Comparison of ENCODE assay signal across 11 cellular contexts in genomic region chr9:79569814-79570448, GRCh38. TPM values are rescaled to one million over a fixed set of nuclear protein-coding genes. Genes with fewer than 3 reads are reported as not detected.
DNase-seq lines count a peak whose midpoint lies in the region; ATAC-seq, FAIRE-seq and TF ChIP-seq lines count a peak whose summit lies in the region.
"Had no signal": no experiment of that assay in that cellular context is flagged by ENCODE, and none has a peak within 500 bp of the region (broad histone marks: within the 10 kb centered on the region; RNA-seq: fewer than 3 reads in every experiment).

No MANE protein-coding gene starts in this region.

- no peak for TF ChIP-seq POLR2A in HepG2 (IDR thresholded peaks at IDR 0.05; ENCODE audit: insufficient read depth in 1 of 2, low read depth in 2 of 2, low read length in 2 of 2)

- no peak for TF ChIP-seq RAD21 in HepG2 (CRISPR knock-in tag; IDR thresholded peaks at IDR 0.05)

- CTCF ChIA-PET in activated CD8-positive, alpha-beta memory T cell treated with anti-CD3 and anti-CD28 coated beads, Interleukin-2, amount 10 ng/mL, durations not matched to agents 7 days and 5 days (lab: Charles Lee) = interaction anchor here (1.1 to 1.2 kb wide), 2 partner anchors 12 to 98 kb away, joined by 3 read pairs; no protein-coding TSS in a partner anchor
- CTCF ChIA-PET in HepG2 (lab: Yijun Ruan, JAX; ENCODE audit: low intra/inter-chr PET ratio, low total read pairs) = no interaction called here

- H2AFZ ChIP-seq in HepG2 (ENCODE audit: low read length) = no peak overlapping the region

- H3K4me1 ChIP-seq in HepG2 (ENCODE audit: insufficient read depth, low read length) (peaks cover 5% of the 10 kb centered on the region; the same call in 1 of the 2 replicates), tibial artery (peaks cover 0 to 19% (median 11%) of the 10 kb centered on the region in 4 donors)

- H3K36me3 ChIP-seq in HepG2 (replicated peaks in 1 of 2; ENCODE audit: control insufficient read depth in 1 of 2, insufficient read depth in 2 of 2, low read length in 2 of 2) (no peaks in the 10 kb centered on the region), tibial artery (no peaks in the 10 kb centered on the region)

- H3K9me3 Mint-ChIP-seq in activated CD8-positive, alpha-beta memory T cell treated with anti-CD3 and anti-CD28 coated beads, Interleukin-2, amount 10 ng/mL, durations not matched to agents 7 days and 5 days (ENCODE audit: low read depth) = no peaks in the 10 kb centered on the region
- H3K9me3 Mint-ChIP-seq: dendritic cell treated with granulocyte-macrophage colony-stimulating factor and Interleukin-4, amounts not matched to agents 40 ng/mL and 50 ng/mL, for 4 days had no signal

- ATAC-seq in activated CD8-positive, alpha-beta memory T cell treated with anti-CD3 and anti-CD28 coated beads, Interleukin-2, amount 10 ng/mL, durations not matched to agents 7 days and 5 days = no peak
- ATAC-seq in HepG2 = no peak
- no peak for ATAC-seq in HG02588 (IDR thresholded peaks at IDR 0.05; ENCODE audit: unreplicated experiment)

- H3K27ac Mint-ChIP-seq in activated CD8-positive, alpha-beta memory T cell treated with anti-CD3 and anti-CD28 coated beads, Interleukin-2, amount 10 ng/mL, durations not matched to agents 7 days and 5 days = peak overlapping the region; percentile 74

- H3K79me2 ChIP-seq in HepG2 (ENCODE audit: insufficient read depth, low read length) = no peaks in the 10 kb centered on the region

- peaks cover 7% of the 10 kb centered on the region for H3K36me3 Mint-ChIP-seq in activated CD8-positive, alpha-beta memory T cell treated with anti-CD3 and anti-CD28 coated beads, Interleukin-2, amount 10 ng/mL, durations not matched to agents 7 days and 5 days

- POLR2A ChIA-PET in HepG2 (lab: Yijun Ruan, JAX) = no interaction called here

- peaks cover 36% of the 10 kb centered on the region for H3K4me1 Mint-ChIP-seq in activated CD8-positive, alpha-beta memory T cell treated with anti-CD3 and anti-CD28 coated beads, Interleukin-2, amount 10 ng/mL, durations not matched to agents 7 days and 5 days

- TF ChIP-seq EP300 in HepG2 (IDR thresholded peaks at IDR 0.05; ENCODE audit: low read depth in 2 of 2, low read length in 2 of 2) = no peak
- no peak for TF ChIP-seq EP300 in HepG2 (CRISPR knock-in tag; IDR thresholded peaks at IDR 0.05; ENCODE audit: borderline replicate concordance)

- peaks cover 4 to 43% of the 10 kb centered on the region in 2 experiments; a peak in 4 of 5 replicates for H3K27me3 ChIP-seq in HepG2 (ENCODE audit: control insufficient read depth in 1 of 2, insufficient read depth in 2 of 2, low read length in 2 of 2)
- no peaks in the 10 kb centered on the region for H3K27me3 ChIP-seq in tibial artery

- in situ Hi-C loops in astrocyte of the spinal cord (cut with HindIII; ENCODE audit: low sequenced_read_pairs) (loop anchor here (25.0 kb wide), 1 partner anchor 433 kb away; no protein-coding TSS in a partner anchor), HepG2 (cut with HindIII; ENCODE audit: extremely low pct_ligation_motif_present, low pct_unique_long_range_greater_than_20kb) (no loop called here)

- peak overlapping the region; percentile 76; the same call in 1 of the 2 replicates for H3K4me2 ChIP-seq in HepG2 (ENCODE audit: low read depth, low read length)

- H3K4me3 ChIP-seq in astrocyte of the spinal cord (ENCODE audit: low read depth, low read length) (peak overlapping the region; percentile 76), HepG2 (replicated peaks in 1 of 3; ENCODE audit: insufficient read depth in 1 of 3, low read depth in 2 of 3, low read length in 3 of 3) (peak overlapping the region in 2 of 3 experiments; percentile 51 to 52; a peak in 2 of 6 replicates), tibial artery (peak overlapping the region; percentile 73 to 90)

- BruUV-seq in HepG2 (replicated peaks; lab: Mats Ljungman, UMichigan) = no TSS peak

- peaks cover 10% of the 10 kb centered on the region for H3K27me3 Mint-ChIP-seq in activated CD8-positive, alpha-beta memory T cell treated with anti-CD3 and anti-CD28 coated beads, Interleukin-2, amount 10 ng/mL, durations not matched to agents 7 days and 5 days

- H3K27ac ChIP-seq in HepG2 (ENCODE audit: extremely low read length, insufficient read depth, low read length) (no peak overlapping the region), tibial artery (peak overlapping the region; percentile 70 to 72)
- H3K27ac ChIP-seq: SK-N-MC had no signal

- intact Hi-C loops in HepG2 (cut with micrococcal nuclease; ENCODE audit: unreplicated experiment) = loop anchor here (5.0 kb wide), 1 partner anchor 102 kb away; no protein-coding TSS in a partner anchor
- intact Hi-C loops in tibial artery (cut with DNase I; ENCODE audit: low total_unique reads) = no loop called here

- WGBS in HepG2 (ENCODE audit: low lambda C conversion rate) = 28% methylated on average over 18 of the region's 18 CpGs

- no peak overlapping the region for H3K9ac ChIP-seq in HepG2 (ENCODE audit: insufficient read depth, low read depth, low read length)

- H3K4me3 Mint-ChIP-seq in activated CD8-positive, alpha-beta memory T cell treated with anti-CD3 and anti-CD28 coated beads, Interleukin-2, amount 10 ng/mL, durations not matched to agents 7 days and 5 days = no peak overlapping the region
- H3K4me3 Mint-ChIP-seq: dendritic cell treated with granulocyte-macrophage colony-stimulating factor and Interleukin-4, amounts not matched to agents 40 ng/mL and 50 ng/mL, for 4 days had no signal

- H3K9me3 ChIP-seq in HepG2 (ENCODE audit: low read length) (no peaks in the 10 kb centered on the region), tibial artery (no peaks in the 10 kb centered on the region)

- TF ChIP-seq CTCF in astrocyte of the spinal cord (IDR thresholded peaks at IDR 0.05; ENCODE audit: low read depth, low read length) (no peak), HepG2 (CRISPR knock-in tag; IDR thresholded peaks at IDR 0.05) (no peak), tibial artery (IDR thresholded peaks at IDR 0.05) (no peak)

- DNase-seq in activated CD8-positive, alpha-beta memory T cell treated with anti-CD3 and anti-CD28 coated beads, Interleukin-2, amount 10 ng/mL, durations not matched to agents 7 days and 5 days = no peak
- no peak for DNase-seq in activated CD8-positive, alpha-beta memory T cell treated with anti-CD3 and anti-CD28 coated beads, Interleukin-2, amount 50 U/mL, for 48 hours
- DNase-seq in astrocyte of the spinal cord (ENCODE audit: low read depth, low spot score) = no peak
- no peak for DNase-seq in HepG2 (ENCODE audit: low spot score)
- no peak for DNase-seq in tibial artery
- no peak for DNase-seq in NCI-H2081 (lab: John Stamatoyannopoulos, UW)
- DNase-seq in stimulated activated CD4-positive, alpha-beta T cell treated with anti-CD3 and anti-CD28 coated beads, Interleukin-2, amount 100 ng/mL, for 24 hours = no peak
- DNase-seq: Calu3 had no signal

- no peak for FAIRE-seq in HepG2 (lab: Jason Lieb, UNC)

- H4K20me1 ChIP-seq in HepG2 (ENCODE audit: insufficient read depth, low read length) = no peaks in the 10 kb centered on the region; the same call in 1 of the 2 replicates

TF ChIP-seq in HepG2, 621 proteins besides CTCF, POLR2A, EP300 and RAD21 (continues in another document):
- no peak for TF ChIP-seq RCOR2 (CRISPR knock-in tag; IDR thresholded peaks at IDR 0.05)
- no peak for TF ChIP-seq ZFP37 (CRISPR knock-in tag; IDR thresholded peaks at IDR 0.05; ENCODE audit: borderline replicate concordance)

RNA-seq across cellular contexts. Expression of gene TLE4, which starts 1.8 kb away (rescaled TPM):
- total RNA-seq in activated CD8-positive, alpha-beta memory T cell treated with anti-CD3 and anti-CD28 coated beads, Interleukin-2, amount 10 ng/mL, durations not matched to agents 7 days and 5 days = 10 to 100 TPM; 41.2 to 45.8 TPM
- total RNA-seq in HepG2 (2016; rRNA removed; fragmentation: Illumina TruSeq; extraction: Trizol) = 0.94 and 2.0 TPM in 2 replicates
- 0.71 and 1.3 TPM in 2 replicates for total RNA-seq in HepG2 (2016; cell fraction: cytosol; rRNA removed; fragmentation: Illumina TruSeq; extraction: Trizol; ENCODE audit: low read depth)
- total RNA-seq in HepG2 (2016; cell fraction: insoluble cytoplasmic fraction; rRNA removed; fragmentation: Illumina TruSeq; extraction: Trizol) = 1.0 and 1.9 TPM in 2 replicates
- 0.96 and 1.1 TPM in 2 replicates for total RNA-seq in HepG2 (2016; cell fraction: membrane; rRNA removed; fragmentation: Illumina TruSeq; extraction: Trizol)
- 3.1 and 5.0 TPM in 2 replicates for total RNA-seq in HepG2 (2016; cell fraction: nucleus; rRNA removed; fragmentation: Illumina TruSeq; extraction: Trizol)
- 2.3 and 2.9 TPM in 2 replicates for polyA plus RNA-seq in HepG2 (2011; rRNA removed)
- 1.8 and 2.0 TPM in 2 replicates for polyA plus RNA-seq in HepG2 (2011; cell fraction: cytosol; rRNA removed)
- polyA plus RNA-seq in HepG2 (2011; cell fraction: nucleus; rRNA removed) = 3.7 and 4.2 TPM in 2 replicates
- polyA plus RNA-seq in HepG2 (2012) = 0.58 and 1.0 TPM in 2 replicates
- 0.06 and 0.07 TPM in 2 replicates for polyA plus RNA-seq in HepG2 (2016; cell fraction: cytosol; fragmentation: Illumina TruSeq; extraction: Trizol; ENCODE audit: low read depth)
- 0.97 and 1.4 TPM in 2 replicates for polyA plus RNA-seq in HepG2 (2016; cell fraction: insoluble cytoplasmic fraction; fragmentation: Illumina TruSeq; extraction: Trizol; ENCODE audit: low read depth)
- polyA plus RNA-seq in HepG2 (2016; cell fraction: membrane; fragmentation: Illumina TruSeq; extraction: Trizol; ENCODE audit: low read depth) = 0.12 and 0.19 TPM in 2 replicates
- 1.5 and 2.1 TPM in 2 replicates for polyA plus RNA-seq in HepG2 (2016; cell fraction: nucleus; fragmentation: Illumina TruSeq; extraction: Trizol; ENCODE audit: insufficient read depth, low read depth)
- 3.7 and 8.5 TPM in 2 replicates for polyA minus RNA-seq in HepG2 (2011; rRNA and poly(A)+ RNA removed; ENCODE audit: low replicate concordance)
- 2.8 and 3.2 TPM in 2 replicates for polyA minus RNA-seq in HepG2 (2011; cell fraction: cytosol; rRNA and poly(A)+ RNA removed)
- polyA minus RNA-seq in HepG2 (2011; cell fraction: nucleus; rRNA and poly(A)+ RNA removed) = 14.2 and 18.7 TPM in 2 replicates

Comparison
In these comparisons a context has a peak if more than half of its experiments do, and no peak if none do; other contexts are left out.
1. RNA of gene TLE4, which starts 1.8 kb away (total RNA-seq): 41.2 to 45.8 TPM in activated CD8-positive, alpha-beta memory T cell treated with anti-CD3 and anti-CD28 coated beads, Interleukin-2, amount 10 ng/mL, durations not matched to agents 7 days and 5 days; 0.71 to 5.0 TPM in HepG2; every median in the first group is over 4 times any median in the second.
2. Peak in every context shown above with its lines, with median percentiles within 50 percentile points of each other: H3K4me3 ChIP-seq.